ENCODE assay signal across 21 cellular contexts in the genomic region with DNA sequence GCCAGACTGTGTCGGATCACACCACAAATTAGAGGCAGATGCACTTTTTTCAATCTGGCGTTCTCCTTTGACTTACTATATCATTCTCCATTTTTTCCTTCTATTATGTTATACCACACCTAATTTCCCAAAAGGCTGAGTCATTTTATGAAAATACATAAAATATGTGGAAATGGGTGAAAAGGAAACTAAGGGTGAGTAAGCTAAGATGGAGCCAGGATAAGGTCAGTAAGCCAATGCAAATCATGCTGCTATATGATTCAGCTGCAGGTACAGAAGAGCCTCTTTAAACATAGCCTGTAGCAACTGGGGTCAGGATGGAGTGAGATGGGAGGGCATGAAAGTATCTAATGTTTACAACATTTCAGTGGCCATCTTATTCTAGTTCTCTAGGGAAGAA.
DNase-seq lines count a peak whose midpoint lies in the region; ATAC-seq, FAIRE-seq and TF ChIP-seq lines count a peak whose summit lies in the region.
"Had no signal": no experiment of that assay in that cellular context is flagged by ENCODE, and none has a peak within 500 bp of the region (broad histone marks: within the 10 kb centered on the region; RNA-seq: fewer than 3 reads in every experiment).

No MANE protein-coding gene starts in this region.

- H3K23ac ChIP-seq in IMR-90 (ENCODE audit: low read depth, low read length) = no peak overlapping the region

- H2AFZ ChIP-seq in IMR-90 (replicated peaks; ENCODE audit: low read length, poor library complexity) (no peak overlapping the region), astrocyte (ENCODE audit: low read depth, low read length) (no peak overlapping the region)

- H3K36me3 ChIP-seq in IMR-90 (ENCODE audit: control insufficient read depth, insufficient read depth, low read length) (no peaks in the 10 kb centered on the region), astrocyte (ENCODE audit: insufficient read depth, low read length) (no peaks in the 10 kb centered on the region)

- POLR2A ChIA-PET in IMR-90 (lab: Charles Lee; ENCODE audit: unreplicated experiment) = no interaction called here

- H4K20me1 ChIP-seq in IMR-90 (ENCODE audit: insufficient read depth, low read length) (no peaks in the 10 kb centered on the region; the same call in 1 of the 2 replicates), astrocyte (ENCODE audit: insufficient read depth, low read length) (no peaks in the 10 kb centered on the region)

- no peaks in the 10 kb centered on the region for H3K9me1 ChIP-seq in IMR-90 (ENCODE audit: insufficient read depth, low read length)

- H3K36me3 Mint-ChIP-seq in astrocyte (ENCODE audit: low read depth, unreplicated experiment) = no peaks in the 10 kb centered on the region
- H3K36me3 Mint-ChIP-seq: activated naive CD8-positive, alpha-beta T cell treated with anti-CD3 and anti-CD28 coated beads, Interleukin-2, amount 10 ng/mL, durations not matched to agents 7 days and 5 days; CD8-positive, alpha-beta memory T cell; type B pancreatic cell had no signal

- no peak overlapping the region for H4K5ac ChIP-seq in IMR-90 (ENCODE audit: low read depth, low read length)

- no peaks in the 10 kb centered on the region for H3K9me3 ChIP-seq in IMR-90 (ENCODE audit: control insufficient read depth, insufficient read depth, low read length)
- no peaks in the 10 kb centered on the region for H3K9me3 ChIP-seq in astrocyte (ENCODE audit: insufficient read depth, low read depth, low read length)

- no peak overlapping the region for H3K56ac ChIP-seq in IMR-90 (ENCODE audit: extremely low read depth, insufficient read depth, low read length)

- peaks cover 2% of the 10 kb centered on the region; the same call in 1 of the 2 replicates for H3K27me3 ChIP-seq in IMR-90 (ENCODE audit: control insufficient read depth, insufficient read depth, low read length)
- no peaks in the 10 kb centered on the region for H3K27me3 ChIP-seq in astrocyte (ENCODE audit: insufficient read depth, low read length)

- H3K4me3 Mint-ChIP-seq in astrocyte (ENCODE audit: unreplicated experiment) = no peak overlapping the region
- H3K4me3 Mint-ChIP-seq: activated naive CD8-positive, alpha-beta T cell treated with anti-CD3 and anti-CD28 coated beads, Interleukin-2, amount 10 ng/mL, durations not matched to agents 7 days and 5 days; CD8-positive, alpha-beta memory T cell; type B pancreatic cell had no signal

- no peaks in the 10 kb centered on the region for H3K9me3 Mint-ChIP-seq in astrocyte (ENCODE audit: unreplicated experiment)
- H3K9me3 Mint-ChIP-seq: activated naive CD8-positive, alpha-beta T cell treated with anti-CD3 and anti-CD28 coated beads, Interleukin-2, amount 10 ng/mL, durations not matched to agents 7 days and 5 days; activated T-helper 2 cell treated with anti-CD3 and anti-CD28 coated beads, Interferon-gamma antibody, Interleukin-2, Interleukin-4, amounts not matched to agents 10 μg/mL and 5 μg/mL and 100 μg/mL, durations not matched to agents 14 hours and 24 hours and 36 hours; type B pancreatic cell had no signal

- H3K4me1 Mint-ChIP-seq in astrocyte (ENCODE audit: low read depth, unreplicated experiment) = no peaks in the 10 kb centered on the region
- H3K4me1 Mint-ChIP-seq: activated naive CD8-positive, alpha-beta T cell treated with anti-CD3 and anti-CD28 coated beads, Interleukin-2, amount 10 ng/mL, durations not matched to agents 7 days and 5 days; CD8-positive, alpha-beta memory T cell had no signal

- H2BK20ac ChIP-seq in IMR-90 (ENCODE audit: low read depth, low read length) = no peak overlapping the region

- H4K8ac ChIP-seq in IMR-90 (ENCODE audit: low read depth in 2 of 2, low read length in 2 of 2) = no peak overlapping the region

- intact Hi-C loops in IMR-90 (cut with micrococcal nuclease) = no loop called here

- H3K4me1 ChIP-seq in IMR-90 (ENCODE audit: control insufficient read depth, insufficient read depth, low read length) (no peaks in the 10 kb centered on the region), astrocyte (ENCODE audit: insufficient read depth, low read length) (no peaks in the 10 kb centered on the region)

- H2BK15ac ChIP-seq in IMR-90 (ENCODE audit: low read depth, low read length) = no peak overlapping the region

- in situ Hi-C loops in IMR-90 (cut with MboI; ENCODE audit: low sequenced_read_pairs) = no loop called here

- H3K9ac ChIP-seq in IMR-90 (ENCODE audit: low read depth, low read length) = no peak overlapping the region
- H3K9ac ChIP-seq in astrocyte (ENCODE audit: low read length) = peak overlapping the region; percentile 26
- H3K9ac ChIP-seq: KMS-11 had no signal

- H3K79me1 ChIP-seq in IMR-90 (ENCODE audit: low read depth in 1 of 2, low read length in 2 of 2) = no peaks in the 10 kb centered on the region

- TF ChIP-seq RAD21 in IMR-90 (IDR thresholded peaks at IDR 0.05; ENCODE audit: low read length) = no peak

- BruUV-seq in IMR-90 (replicated peaks; lab: Mats Ljungman, UMichigan) = no TSS peak

- no peak overlapping the region for H3K14ac ChIP-seq in IMR-90 (replicated peaks; ENCODE audit: low read depth, low read length)

- no peaks in the 10 kb centered on the region for H3K79me2 ChIP-seq in astrocyte (ENCODE audit: insufficient read depth, low read length)

- no peak overlapping the region for H2BK120ac ChIP-seq in IMR-90 (ENCODE audit: low read depth, low read length)

- ATAC-seq in IMR-90 (ENCODE audit: low read depth) = no peak
- ATAC-seq in GM18502 (IDR thresholded peaks at IDR 0.05; ENCODE audit: poor library complexity, unreplicated experiment) = no peak

- H2BK5ac ChIP-seq in IMR-90 (ENCODE audit: low read depth, low read length, poor library complexity, severe bottlenecking) = no peak overlapping the region

- TF ChIP-seq POLR2A in IMR-90 (IDR thresholded peaks at IDR 0.05; ENCODE audit: low read depth, low read length) = no peak

- no peak overlapping the region for H3K27ac Mint-ChIP-seq in astrocyte (ENCODE audit: unreplicated experiment)
- H3K27ac Mint-ChIP-seq: activated naive CD8-positive, alpha-beta T cell treated with anti-CD3 and anti-CD28 coated beads, Interleukin-2, amount 10 ng/mL, durations not matched to agents 7 days and 5 days; activated T-helper 2 cell treated with anti-CD3 and anti-CD28 coated beads, Interferon-gamma antibody, Interleukin-2, Interleukin-4, amounts not matched to agents 10 μg/mL and 5 μg/mL and 100 μg/mL, durations not matched to agents 14 hours and 24 hours and 36 hours; CD8-positive, alpha-beta memory T cell; type B pancreatic cell had no signal

- H3K4me2 ChIP-seq in IMR-90 (ENCODE audit: low read depth, low read length) = no peak overlapping the region
- H3K4me2 ChIP-seq in astrocyte (ENCODE audit: low read length) = peak overlapping the region; percentile 63
- H3K4me2 ChIP-seq: KMS-11 had no signal

- no peak overlapping the region for H2AK5ac ChIP-seq in IMR-90 (ENCODE audit: low read depth, low read length)

- DNase-seq in IMR-90 = peak; percentile 23
- DNase-seq in astrocyte (ENCODE audit: low read depth) = peak; percentile 26
- DNase-seq in fibroblast of mammary gland (ENCODE audit: low read depth) = peak; percentile 82
- peak; percentile 31 for DNase-seq in skeletal muscle cell (ENCODE audit: low read depth)
- no peak for DNase-seq in amygdala (lab: John Stamatoyannopoulos, UW)
- no peak for DNase-seq in midbrain (lab: John Stamatoyannopoulos, UW)
- no peak for DNase-seq in NCI-H2081 treated with DMSO at 0.1 percent for 48 hours (lab: John Stamatoyannopoulos, UW)
- DNase-seq: activated CD4-positive, alpha-beta T cell treated with anti-CD3 and anti-CD28 coated beads for 48 hours; activated naive CD8-positive, alpha-beta T cell treated with anti-CD3 and anti-CD28 coated beads, Interleukin-2, amount 10 ng/mL, durations not matched to agents 7 days and 5 days; AML-193; caudate nucleus; CD8-positive, alpha-beta memory T cell; DMS53; GOT3; NCI-H2029; NCI-H510A; stimulated activated CD4-positive, alpha-beta T cell treated with anti-CD3 and anti-CD28 coated beads, Interleukin-4, amount 100 ng/mL, for 4 hours had no signal

- WGBS in IMR-90 (ENCODE audit: extremely low coverage in 2 of 2, insufficient read length in 1 of 2), 2 experiments = 50% methylated on average over 1 of the region's 2 CpGs; no CpG with 5 or more reads in 1 of the 2 experiments

- FAIRE-seq in astrocyte (lab: Jason Lieb, UNC) = no peak

- CTCF ChIA-PET in IMR-90 (lab: Yijun Ruan, JAX) = no interaction called here

- H3K27ac ChIP-seq in IMR-90 (ENCODE audit: insufficient read depth, low read length) = no peak overlapping the region
- peak overlapping the region; percentile 12 for H3K27ac ChIP-seq in astrocyte (ENCODE audit: low read depth, low read length)
- H3K27ac ChIP-seq: KMS-11 had no signal

- TF ChIP-seq CTCF in IMR-90 (conservative IDR thresholded peaks at IDR 0.05; ENCODE audit: low read depth, low read length) (no peak), astrocyte (IDR thresholded peaks at IDR 0.05; ENCODE audit: insufficient read depth, low read depth, low read length) (no peak), fibroblast of mammary gland (conservative IDR thresholded peaks at IDR 0.05; ENCODE audit: control insufficient read depth, insufficient read depth, low read depth, low read length) (no peak)

- no peaks in the 10 kb centered on the region for H3K27me3 Mint-ChIP-seq in astrocyte (ENCODE audit: low read depth, unreplicated experiment)
- H3K27me3 Mint-ChIP-seq: activated naive CD8-positive, alpha-beta T cell treated with anti-CD3 and anti-CD28 coated beads, Interleukin-2, amount 10 ng/mL, durations not matched to agents 7 days and 5 days; CD8-positive, alpha-beta memory T cell; type B pancreatic cell had no signal

- dilution Hi-C loops in IMR-90 (cut with HindIII; ENCODE audit: low sequenced_read_pairs, unreplicated experiment) = no loop called here

- H2AK9ac ChIP-seq in IMR-90 (replicated peaks; ENCODE audit: low read depth, low read length, poor library complexity) = no peak overlapping the region

- H4K91ac ChIP-seq in IMR-90 (ENCODE audit: insufficient read depth, low read depth, low read length) = no peak overlapping the region

- no peak overlapping the region for H3K4me3 ChIP-seq in IMR-90 (ENCODE audit: insufficient read depth, low read depth, low read length)
- peak overlapping the region; percentile 23 for H3K4me3 ChIP-seq in astrocyte (ENCODE audit: insufficient read depth, low read depth, low read length)
- peak overlapping the region; percentile 39 for H3K4me3 ChIP-seq in fibroblast of mammary gland (ENCODE audit: control insufficient read depth, low read depth, low read length)
- H3K4me3 ChIP-seq in skeletal muscle cell (ENCODE audit: low read depth, low read length) = no peak overlapping the region

- no peak overlapping the region for H3K18ac ChIP-seq in IMR-90 (ENCODE audit: low read depth, low read length)

- H3K4ac ChIP-seq in IMR-90 (ENCODE audit: low read depth, low read length) = no peak overlapping the region

TF ChIP-seq in IMR-90, 13 proteins besides CTCF, POLR2A, EP300 and RAD21 (continues in another document):
- TF ChIP-seq, protein P1, sequence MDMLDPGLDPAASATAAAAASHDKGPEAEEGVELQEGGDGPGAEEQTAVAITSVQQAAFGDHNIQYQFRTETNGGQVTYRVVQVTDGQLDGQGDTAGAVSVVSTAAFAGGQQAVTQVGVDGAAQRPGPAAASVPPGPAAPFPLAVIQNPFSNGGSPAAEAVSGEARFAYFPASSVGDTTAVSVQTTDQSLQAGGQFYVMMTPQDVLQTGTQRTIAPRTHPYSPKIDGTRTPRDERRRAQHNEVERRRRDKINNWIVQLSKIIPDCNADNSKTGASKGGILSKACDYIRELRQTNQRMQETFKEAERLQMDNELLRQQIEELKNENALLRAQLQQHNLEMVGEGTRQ (IDR thresholded peaks at IDR 0.05; ENCODE audit: low read depth, low read length) = no peak

Comparison
In these comparisons a context has a peak if more than half of its experiments do, and no peak if none do; other contexts are left out.
1. DNase-seq: peak in IMR-90 (single experiment), astrocyte (single experiment), fibroblast of mammary gland (single experiment) and skeletal muscle cell (single experiment); none in amygdala (0 of 56), midbrain (single experiment) and NCI-H2081 treated with DMSO at 0.1 percent for 48 hours (single experiment).
2. H3K4me3 ChIP-seq: peak in astrocyte (single experiment) and fibroblast of mammary gland (single experiment); none in IMR-90 (single experiment) and skeletal muscle cell (single experiment).